In the genomic region with DNA sequence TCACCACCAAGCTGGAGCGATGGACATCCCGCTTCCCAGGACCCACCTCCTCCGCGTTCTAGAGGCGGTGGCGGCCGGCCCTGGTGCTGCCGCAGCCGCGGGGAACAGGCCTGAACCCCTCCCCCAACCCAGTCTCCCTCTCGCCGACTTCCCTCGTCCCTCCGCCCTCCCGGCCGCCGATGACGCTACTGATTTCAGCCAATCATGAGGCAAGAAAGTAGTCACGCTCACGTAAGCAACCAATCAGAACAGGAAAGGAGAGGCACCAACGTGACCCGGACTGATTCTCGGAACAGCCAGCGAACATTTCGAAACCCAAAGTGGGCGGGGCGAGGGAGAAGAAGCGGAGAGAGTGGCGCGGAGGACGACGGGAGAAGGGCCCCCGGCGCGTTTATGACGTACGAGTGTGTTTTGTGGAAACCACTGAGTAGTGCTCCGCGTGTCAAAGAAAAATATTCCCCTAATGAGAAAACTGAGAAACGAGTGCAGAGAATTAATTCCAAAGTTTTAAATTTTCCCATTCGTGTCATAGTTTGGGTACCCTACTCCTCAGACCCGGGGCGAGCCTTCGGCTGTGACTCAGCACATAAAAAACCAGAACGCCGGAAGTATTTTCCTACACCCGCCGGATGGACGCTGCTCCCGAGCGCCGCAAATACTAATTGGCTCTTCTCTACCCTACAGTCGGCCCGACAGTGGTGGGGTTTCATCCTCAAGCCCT, we compare ENCODE assay signal across 1 cellular context.
A peak's percentile ranks its signal among the peaks of the same experiment; 100 is the strongest.
TF ChIP-seq lines count a peak whose summit lies in the region.

A gene with protein sequence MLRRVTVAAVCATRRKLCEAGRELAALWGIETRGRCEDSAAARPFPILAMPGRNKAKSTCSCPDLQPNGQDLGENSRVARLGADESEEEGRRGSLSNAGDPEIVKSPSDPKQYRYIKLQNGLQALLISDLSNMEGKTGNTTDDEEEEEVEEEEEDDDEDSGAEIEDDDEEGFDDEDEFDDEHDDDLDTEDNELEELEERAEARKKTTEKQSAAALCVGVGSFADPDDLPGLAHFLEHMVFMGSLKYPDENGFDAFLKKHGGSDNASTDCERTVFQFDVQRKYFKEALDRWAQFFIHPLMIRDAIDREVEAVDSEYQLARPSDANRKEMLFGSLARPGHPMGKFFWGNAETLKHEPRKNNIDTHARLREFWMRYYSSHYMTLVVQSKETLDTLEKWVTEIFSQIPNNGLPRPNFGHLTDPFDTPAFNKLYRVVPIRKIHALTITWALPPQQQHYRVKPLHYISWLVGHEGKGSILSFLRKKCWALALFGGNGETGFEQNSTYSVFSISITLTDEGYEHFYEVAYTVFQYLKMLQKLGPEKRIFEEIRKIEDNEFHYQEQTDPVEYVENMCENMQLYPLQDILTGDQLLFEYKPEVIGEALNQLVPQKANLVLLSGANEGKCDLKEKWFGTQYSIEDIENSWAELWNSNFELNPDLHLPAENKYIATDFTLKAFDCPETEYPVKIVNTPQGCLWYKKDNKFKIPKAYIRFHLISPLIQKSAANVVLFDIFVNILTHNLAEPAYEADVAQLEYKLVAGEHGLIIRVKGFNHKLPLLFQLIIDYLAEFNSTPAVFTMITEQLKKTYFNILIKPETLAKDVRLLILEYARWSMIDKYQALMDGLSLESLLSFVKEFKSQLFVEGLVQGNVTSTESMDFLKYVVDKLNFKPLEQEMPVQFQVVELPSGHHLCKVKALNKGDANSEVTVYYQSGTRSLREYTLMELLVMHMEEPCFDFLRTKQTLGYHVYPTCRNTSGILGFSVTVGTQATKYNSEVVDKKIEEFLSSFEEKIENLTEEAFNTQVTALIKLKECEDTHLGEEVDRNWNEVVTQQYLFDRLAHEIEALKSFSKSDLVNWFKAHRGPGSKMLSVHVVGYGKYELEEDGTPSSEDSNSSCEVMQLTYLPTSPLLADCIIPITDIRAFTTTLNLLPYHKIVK (minus strand): TSS at position 112 of the 721 bp plus-strand sequence. CDS start 112 bp downstream, outside the sequence.

TF ChIP-seq in K562, 482 proteins besides CTCF, POLR2A, EP300 and RAD21 (continued from another document and continues in another):
- TF ChIP-seq, protein P1, sequence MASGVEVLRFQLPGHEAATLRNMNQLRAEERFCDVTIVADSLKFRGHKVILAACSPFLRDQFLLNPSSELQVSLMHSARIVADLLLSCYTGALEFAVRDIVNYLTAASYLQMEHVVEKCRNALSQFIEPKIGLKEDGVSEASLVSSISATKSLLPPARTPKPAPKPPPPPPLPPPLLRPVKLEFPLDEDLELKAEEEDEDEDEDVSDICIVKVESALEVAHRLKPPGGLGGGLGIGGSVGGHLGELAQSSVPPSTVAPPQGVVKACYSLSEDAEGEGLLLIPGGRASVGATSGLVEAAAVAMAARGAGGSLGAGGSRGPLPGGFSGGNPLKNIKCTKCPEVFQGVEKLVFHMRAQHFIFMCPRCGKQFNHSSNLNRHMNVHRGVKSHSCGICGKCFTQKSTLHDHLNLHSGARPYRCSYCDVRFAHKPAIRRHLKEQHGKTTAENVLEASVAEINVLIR (CRISPR knock-in tag; IDR thresholded peaks at IDR 0.05) = peak; percentile 94
- TF ChIP-seq, protein P2, sequence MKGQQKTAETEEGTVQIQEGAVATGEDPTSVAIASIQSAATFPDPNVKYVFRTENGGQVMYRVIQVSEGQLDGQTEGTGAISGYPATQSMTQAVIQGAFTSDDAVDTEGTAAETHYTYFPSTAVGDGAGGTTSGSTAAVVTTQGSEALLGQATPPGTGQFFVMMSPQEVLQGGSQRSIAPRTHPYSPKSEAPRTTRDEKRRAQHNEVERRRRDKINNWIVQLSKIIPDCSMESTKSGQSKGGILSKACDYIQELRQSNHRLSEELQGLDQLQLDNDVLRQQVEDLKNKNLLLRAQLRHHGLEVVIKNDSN (CRISPR knock-in tag; IDR thresholded peaks at IDR 0.05) = peak; percentile 96
- peak; percentile 86 for TF ChIP-seq CHCHD3 (CRISPR knock-in tag; IDR thresholded peaks at IDR 0.05)
- no peak for TF ChIP-seq BRD4 (IDR thresholded peaks at IDR 0.05)
- peak; percentile 69; the same call in 1 of the 2 replicates for TF ChIP-seq HCFC1 (IDR thresholded peaks at IDR 0.05; ENCODE audit: low read depth, low read length)
- TF ChIP-seq ZNF384 (IDR thresholded peaks at IDR 0.05; ENCODE audit: low read depth, low read length) = peak; percentile 4; the same call in 1 of the 2 replicates
- no peak for TF ChIP-seq PBX2 (CRISPR knock-in tag; IDR thresholded peaks at IDR 0.05; ENCODE audit: low read depth)
- TF ChIP-seq PBX2 (tag; conservative IDR thresholded peaks at IDR 0.05; ENCODE audit: low read depth) = no peak; the same call in 1 of the 2 replicates
- TF ChIP-seq POU5F1 (IDR thresholded peaks at IDR 0.05; ENCODE audit: borderline replicate concordance, low read depth, low read length, partially characterized antibody) = no peak
- no peak for TF ChIP-seq HSF4 (CRISPR knock-in tag; IDR thresholded peaks at IDR 0.05; ENCODE audit: borderline replicate concordance)
- peak; percentile 84 for TF ChIP-seq MAFK (IDR thresholded peaks at IDR 0.05; ENCODE audit: low read length)
- no peak for TF ChIP-seq SPI1 (IDR thresholded peaks at IDR 0.05; ENCODE audit: borderline replicate concordance, low read depth, low read length)
- no peak for TF ChIP-seq WHSC1 (IDR thresholded peaks at IDR 0.05; ENCODE audit: low read length)
- 0 out of 2 replicates have a peak, but pooled peaks have one; percentile 85 for TF ChIP-seq HLTF (IDR thresholded peaks at IDR 0.05)
- TF ChIP-seq CAMTA2 (CRISPR knock-in tag; conservative IDR thresholded peaks at IDR 0.05) = no peak
- TF ChIP-seq ZKSCAN8 (CRISPR knock-in tag; IDR thresholded peaks at IDR 0.05) = no peak
- no peak for TF ChIP-seq HNRNPUL1 (IDR thresholded peaks at IDR 0.05; ENCODE audit: low read length)
- no peak for TF ChIP-seq HEY1 (CRISPR knock-in tag; IDR thresholded peaks at IDR 0.05; ENCODE audit: borderline replicate concordance)
- TF ChIP-seq FOXA1 (IDR thresholded peaks at IDR 0.05; ENCODE audit: borderline replicate concordance) = no peak
- TF ChIP-seq SREBF2 (CRISPR knock-in tag; IDR thresholded peaks at IDR 0.05) = no peak
- peak; percentile 75 for TF ChIP-seq RB1 (IDR thresholded peaks at IDR 0.05; ENCODE audit: low read depth)
- TF ChIP-seq TAF9B (IDR thresholded peaks at IDR 0.05; ENCODE audit: partially characterized antibody) = peak; percentile 99
- peak; percentile 30 for TF ChIP-seq HNRNPK (IDR thresholded peaks at IDR 0.05; ENCODE audit: low read depth, low read length, poor library complexity, severe bottlenecking)
- peak; percentile 81 to 88 for TF ChIP-seq MAZ (CRISPR knock-in tag; conservative IDR thresholded peaks at IDR 0.05 in 1 of 2, IDR thresholded peaks at IDR 0.05 in 1 of 2)
- no peak for TF ChIP-seq CCAR2 (IDR thresholded peaks at IDR 0.05; ENCODE audit: low read depth, low read length)
- peak; percentile 96 for TF ChIP-seq HNRNPLL (IDR thresholded peaks at IDR 0.05; ENCODE audit: low read depth, low read length, poor library complexity, severe bottlenecking)
- TF ChIP-seq RBM25 (IDR thresholded peaks at IDR 0.05; ENCODE audit: low read depth, low read length, severe bottlenecking) = peak; percentile 47
- 0 out of 2 replicates have a peak, but pooled peaks have one; percentile 13 for TF ChIP-seq OTX1 (CRISPR knock-in tag; IDR thresholded peaks at IDR 0.05)
- peak in 1 of 2 experiments; percentile 82; a peak in 2 of 4 replicates for TF ChIP-seq ZNF639 (CRISPR knock-in tag; conservative IDR thresholded peaks at IDR 0.05 in 1 of 2, IDR thresholded peaks at IDR 0.05 in 1 of 2)
- no peak for TF ChIP-seq RHOXF2B (CRISPR knock-in tag; conservative IDR thresholded peaks at IDR 0.05)
- TF ChIP-seq ZNF24 (IDR thresholded peaks at IDR 0.05) = no peak; the same call in 1 of the 2 replicates
- TF ChIP-seq, protein P3, sequence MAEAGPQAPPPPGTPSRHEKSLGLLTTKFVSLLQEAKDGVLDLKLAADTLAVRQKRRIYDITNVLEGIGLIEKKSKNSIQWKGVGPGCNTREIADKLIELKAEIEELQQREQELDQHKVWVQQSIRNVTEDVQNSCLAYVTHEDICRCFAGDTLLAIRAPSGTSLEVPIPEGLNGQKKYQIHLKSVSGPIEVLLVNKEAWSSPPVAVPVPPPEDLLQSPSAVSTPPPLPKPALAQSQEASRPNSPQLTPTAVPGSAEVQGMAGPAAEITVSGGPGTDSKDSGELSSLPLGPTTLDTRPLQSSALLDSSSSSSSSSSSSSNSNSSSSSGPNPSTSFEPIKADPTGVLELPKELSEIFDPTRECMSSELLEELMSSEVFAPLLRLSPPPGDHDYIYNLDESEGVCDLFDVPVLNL (CRISPR knock-in tag; IDR thresholded peaks at IDR 0.05; ENCODE audit: low read depth) = peak; percentile 16; the same call in 1 of the 2 replicates
- TF ChIP-seq POLR2B (IDR thresholded peaks at IDR 0.05; ENCODE audit: low read depth, partially characterized antibody) = peak; percentile 94
- TF ChIP-seq, protein P4, sequence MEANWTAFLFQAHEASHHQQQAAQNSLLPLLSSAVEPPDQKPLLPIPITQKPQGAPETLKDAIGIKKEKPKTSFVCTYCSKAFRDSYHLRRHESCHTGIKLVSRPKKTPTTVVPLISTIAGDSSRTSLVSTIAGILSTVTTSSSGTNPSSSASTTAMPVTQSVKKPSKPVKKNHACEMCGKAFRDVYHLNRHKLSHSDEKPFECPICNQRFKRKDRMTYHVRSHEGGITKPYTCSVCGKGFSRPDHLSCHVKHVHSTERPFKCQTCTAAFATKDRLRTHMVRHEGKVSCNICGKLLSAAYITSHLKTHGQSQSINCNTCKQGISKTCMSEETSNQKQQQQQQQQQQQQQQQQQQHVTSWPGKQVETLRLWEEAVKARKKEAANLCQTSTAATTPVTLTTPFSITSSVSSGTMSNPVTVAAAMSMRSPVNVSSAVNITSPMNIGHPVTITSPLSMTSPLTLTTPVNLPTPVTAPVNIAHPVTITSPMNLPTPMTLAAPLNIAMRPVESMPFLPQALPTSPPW (CRISPR knock-in tag; IDR thresholded peaks at IDR 0.05) = peak; percentile 92
- peak; percentile 96 for TF ChIP-seq PHF20 (IDR thresholded peaks at IDR 0.05; ENCODE audit: partially characterized antibody)
- TF ChIP-seq, protein P5, sequence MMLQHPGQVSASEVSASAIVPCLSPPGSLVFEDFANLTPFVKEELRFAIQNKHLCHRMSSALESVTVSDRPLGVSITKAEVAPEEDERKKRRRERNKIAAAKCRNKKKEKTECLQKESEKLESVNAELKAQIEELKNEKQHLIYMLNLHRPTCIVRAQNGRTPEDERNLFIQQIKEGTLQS (IDR thresholded peaks at IDR 0.05) = peak; percentile 81
- TF ChIP-seq, protein P5 (CRISPR knock-in tag; conservative IDR thresholded peaks at IDR 0.05) = no peak
- peak in 2 of 3 experiments; percentile 70 to 80 for TF ChIP-seq YY1 (IDR thresholded peaks at IDR 0.05; ENCODE audit: borderline replicate concordance in 1 of 3, control insufficient read depth in 1 of 3, extremely low read depth in 1 of 3, insufficient read depth in 3 of 3, insufficient read length in 1 of 3, insufficient replicate concordance in 2 of 3, low read depth in 1 of 3, low read length in 2 of 3)
